ENCODE assay signal across 8 cellular contexts in the genomic region with DNA sequence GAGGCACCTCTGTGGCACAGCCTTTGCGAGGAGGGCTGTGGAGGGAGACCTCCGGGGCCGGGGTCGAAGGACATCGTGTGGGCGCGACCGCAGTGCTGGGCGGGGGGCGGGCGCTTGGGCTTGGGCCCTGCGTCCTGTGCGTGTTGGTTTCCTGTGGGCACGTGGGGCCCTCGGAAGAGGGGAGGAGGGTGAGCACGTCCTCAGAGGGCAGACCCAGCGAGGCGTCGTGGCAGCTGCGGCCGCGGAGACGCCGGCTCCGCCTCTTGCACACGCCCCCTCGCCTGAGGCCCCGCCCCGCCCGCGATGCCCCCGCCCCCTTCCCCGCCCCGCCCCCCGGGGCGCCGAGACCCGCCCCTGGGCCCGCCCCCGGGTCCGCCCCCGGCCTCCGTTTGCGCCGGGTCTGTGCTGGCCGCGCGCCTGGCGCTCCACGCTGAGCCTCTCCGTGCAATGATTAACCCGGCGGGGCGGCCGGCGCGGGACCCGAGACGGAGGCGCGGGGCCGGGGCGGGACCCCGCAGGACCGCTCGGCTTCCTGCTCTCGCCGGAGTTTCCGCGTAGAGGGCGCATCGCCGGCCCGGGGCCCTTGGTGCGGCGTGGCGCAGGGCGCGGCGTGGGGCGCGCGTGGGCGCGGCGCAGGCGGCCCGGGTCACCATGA. TPM values are rescaled to one million over a fixed set of nuclear protein-coding genes. Genes with fewer than 3 reads are reported as not detected.
DNase-seq lines count a peak whose midpoint lies in the region; ATAC-seq and TF ChIP-seq lines count a peak whose summit lies in the region.

A gene with protein sequence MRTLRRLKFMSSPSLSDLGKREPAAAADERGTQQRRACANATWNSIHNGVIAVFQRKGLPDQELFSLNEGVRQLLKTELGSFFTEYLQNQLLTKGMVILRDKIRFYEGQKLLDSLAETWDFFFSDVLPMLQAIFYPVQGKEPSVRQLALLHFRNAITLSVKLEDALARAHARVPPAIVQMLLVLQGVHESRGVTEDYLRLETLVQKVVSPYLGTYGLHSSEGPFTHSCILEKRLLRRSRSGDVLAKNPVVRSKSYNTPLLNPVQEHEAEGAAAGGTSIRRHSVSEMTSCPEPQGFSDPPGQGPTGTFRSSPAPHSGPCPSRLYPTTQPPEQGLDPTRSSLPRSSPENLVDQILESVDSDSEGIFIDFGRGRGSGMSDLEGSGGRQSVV (plus strand): TSS at position 381 of the 655 bp plus-strand sequence. CDS start 271 bp downstream, at position 652.

- H3K27me3 ChIP-seq in gastroesophageal sphincter (peaks cover 96% of the 10 kb centered on the region), testis (no peaks in the 10 kb centered on the region)

- H3K27ac ChIP-seq in gastroesophageal sphincter: peak within 1 kb of the TSS in 1 of 4 donors; percentile 36
- H3K27ac ChIP-seq in testis: peak within 1 kb of the TSS in 1 of 2 donors; percentile 8

- no peak for TF ChIP-seq EP300 in gastroesophageal sphincter (IDR thresholded peaks at IDR 0.05)

- peaks cover 0 to 42% (median 15%) of the 10 kb centered on the region in 3 donors for H3K4me1 ChIP-seq in gastroesophageal sphincter
- peaks cover 6% of the 10 kb centered on the region for H3K4me1 ChIP-seq in testis

- ATAC-seq in HG03469 (IDR thresholded peaks at IDR 0.05; ENCODE audit: unreplicated experiment) (peak; percentile 37), gastroesophageal sphincter (peak; percentile 82), omental fat pad (ENCODE audit: low FRiP score) (peak; percentile 81)

- no peaks in the 10 kb centered on the region for H3K36me3 ChIP-seq in gastroesophageal sphincter
- H3K36me3 ChIP-seq in testis (ENCODE audit: low read depth, missing control alignments): no peaks in the 10 kb centered on the region

- H3K4me3 ChIP-seq in gastroesophageal sphincter: peak within 1 kb of the TSS; percentile 22 to 57
- peak within 1 kb of the TSS; percentile 60 to 65 for H3K4me3 ChIP-seq in testis

- H3K9me3 ChIP-seq in gastroesophageal sphincter (no peaks in the 10 kb centered on the region), testis (no peaks in the 10 kb centered on the region)

- WGBS in gastroesophageal sphincter (ENCODE audit: low coverage in 1 of 2), 2 donors: no CpG with 5 or more reads among the region's 88 CpGs
- 7% methylated on average over 32 of the region's 88 CpGs; no CpG with 5 or more reads in 1 of the 2 donors for WGBS in testis, 2 donors

- TF ChIP-seq POLR2A in gastroesophageal sphincter (IDR thresholded peaks at IDR 0.05) (no peak), testis (IDR thresholded peaks at IDR 0.05) (no peak)

- TF ChIP-seq CTCF in gastroesophageal sphincter (IDR thresholded peaks at IDR 0.05) (no peak), omental fat pad (IDR thresholded peaks at IDR 0.05) (no peak), testis (IDR thresholded peaks at IDR 0.05) (no peak)

- DNase-seq in Ammon's horn (ENCODE audit: low spot score): peak; percentile 70
- peak; percentile 76 for DNase-seq in GM19238 (ENCODE audit: insufficient read length, low spot score)
- peak; percentile 23 for DNase-seq in SHP77 treated with DMSO at 0.1 percent for 48 hours (lab: John Stamatoyannopoulos, UW)
- DNase-seq in activated gamma-delta T cell treated with Interleukin-2 at 50 U/mL for 16 hours: peak; percentile 78
- DNase-seq in omental fat pad (ENCODE audit: low spot score): no peak
- DNase-seq in testis: peak; percentile 66

- intact Hi-C loops in testis (cut with DNase I; ENCODE audit: low total_unique reads): no loop called here

RNA-seq across cellular contexts. Expression of the gene that starts here (rescaled TPM):
- total RNA-seq in gastroesophageal sphincter (1 to 10 TPM; 4.2 to 9.8 (median 7.1) TPM), omental fat pad (10 to 100 TPM; 22.2 to 51.5 (median 31.6) TPM), testis (10 to 100 TPM; 38.4 to 50.4 TPM)
- polyA plus RNA-seq in testis (ENCODE audit: insufficient read depth, low read depth, low replicate concordance): 20.2 TPM
